In genomic region chr2:96116424-96116878, GRCh38 we compare ENCODE assay signal across 8 cellular contexts. TPM values are rescaled to one million over a fixed set of nuclear protein-coding genes. Genes with fewer than 3 reads are reported as not detected.
DNase-seq lines count a peak whose midpoint lies in the region; ATAC-seq and TF ChIP-seq lines count a peak whose summit lies in the region.

Gene ADRA2B, minus strand, starts transcription at chr2:96116571. Its CDS starts 422 bp downstream, at chr2:96116149.

- WGBS in neuronal stem cell (ENCODE audit: extremely low coverage in 2 of 2, insufficient read length in 2 of 2, insufficient replicate concordance in 1 of 2), 2 donors: no CpG with 5 or more reads among the region's 64 CpGs
- under 1% methylated on average over 64 of the region's 64 CpGs for WGBS in thymus

- peaks cover 11 to 14% of the 10 kb centered on the region in 2 donors for H3K9me3 ChIP-seq in neuronal stem cell (replicated peaks in 1 of 2; ENCODE audit: control insufficient read depth in 2 of 2, insufficient read depth in 1 of 2, low read depth in 1 of 2, low read length in 2 of 2)
- H3K9me3 ChIP-seq in thymus (ENCODE audit: control insufficient read depth): peaks cover 6% of the 10 kb centered on the region

- peak within 1 kb of the TSS; percentile 99 for H2BK15ac ChIP-seq in neuronal stem cell (ENCODE audit: low read length)

- no peaks in the 10 kb centered on the region for H3K9me2 ChIP-seq in GM23338 (ENCODE audit: insufficient read depth)

- peak within 1 kb of the TSS; percentile 83 for H3K14ac ChIP-seq in neuronal stem cell (ENCODE audit: low read length)

- no peaks in the 10 kb centered on the region for H4K20me1 ChIP-seq in GM23338 (replicated peaks; ENCODE audit: insufficient read depth)

- peak within 1 kb of the TSS; percentile 83 for H2AFZ ChIP-seq in GM23338
- peak within 1 kb of the TSS; percentile 89 for H2AFZ ChIP-seq in neuronal stem cell (ENCODE audit: low read length)

- no peak within 1 kb of the TSS for H2BK120ac ChIP-seq in neuronal stem cell (ENCODE audit: low read depth, low read length)

- peak; percentile 67 for ATAC-seq in GM23338

- H3K4me2 ChIP-seq in GM23338: peak within 1 kb of the TSS; percentile 88
- peak within 1 kb of the TSS; percentile 79 for H3K4me2 ChIP-seq in neuronal stem cell (ENCODE audit: insufficient read depth, low read length, poor library complexity, severe bottlenecking)

- peak within 1 kb of the TSS; percentile 66 for H3K9ac ChIP-seq in neuronal stem cell (ENCODE audit: low read depth, low read length, poor library complexity)

- peak within 1 kb of the TSS; percentile 99 for H2BK12ac ChIP-seq in neuronal stem cell (ENCODE audit: low read length)

- DNase-seq in GM03348 (ENCODE audit: low spot score): peak; percentile 46
- peak; percentile 92 for DNase-seq in GM23338 (ENCODE audit: low spot score)
- DNase-seq in NCI-H2171 (lab: John Stamatoyannopoulos, UW): peak; percentile 76
- DNase-seq in activated CD8-positive, alpha-beta memory T cell treated with anti-CD3 and anti-CD28 coated beads, Interleukin-2, amount 50 U/mL, for 24 hours (ENCODE audit: extremely low read depth): peak; percentile 26
- peak; percentile 26 to 28 for DNase-seq in erythroblast (lab: John Stamatoyannopoulos, UW)
- peak; percentile 71 for DNase-seq in neuronal stem cell (ENCODE audit: low spot score)
- no peak for DNase-seq in NCI-H1092 (lab: John Stamatoyannopoulos, UW)

- H2BK5ac ChIP-seq in neuronal stem cell (ENCODE audit: low read length): peak within 1 kb of the TSS; percentile 66

- peaks cover 27% of the 10 kb centered on the region for H3K27me3 ChIP-seq in GM23338 (ENCODE audit: insufficient read depth)
- peaks cover 2 to 83% (median 17%) of the 10 kb centered on the region in 3 experiments for H3K27me3 ChIP-seq in neuronal stem cell (ENCODE audit: control insufficient read depth in 3 of 3, insufficient read depth in 3 of 3, low read depth in 1 of 3, low read length in 3 of 3)
- H3K27me3 ChIP-seq in thymus (ENCODE audit: control insufficient read depth, insufficient read depth): peaks cover 21% of the 10 kb centered on the region

- H3K23ac ChIP-seq in neuronal stem cell (ENCODE audit: low read depth, low read length, poor library complexity): peak within 1 kb of the TSS; percentile 99

- TF ChIP-seq CTCF in GM23338 (conservative IDR thresholded peaks at IDR 0.05; ENCODE audit: low read depth in 2 of 2): no peak

- H4K91ac ChIP-seq in neuronal stem cell (ENCODE audit: low read depth, low read length, poor library complexity): no peak within 1 kb of the TSS

- peaks cover 33% of the 10 kb centered on the region for H3K27me3 Mint-ChIP-seq in GM23338 (ENCODE audit: insufficient read depth, low read depth, poor library complexity)

- H3K4ac ChIP-seq in neuronal stem cell (ENCODE audit: low read length): peak within 1 kb of the TSS; percentile 24

- H3K36me3 Mint-ChIP-seq in GM23338 (ENCODE audit: low read depth): no peaks in the 10 kb centered on the region; the same call in 2 of the 3 replicates

- peak within 1 kb of the TSS; percentile 74 for H3K4me3 Mint-ChIP-seq in GM23338

- peak within 1 kb of the TSS; percentile 95 for H2AK5ac ChIP-seq in neuronal stem cell (ENCODE audit: low read depth, low read length)

- peaks cover 6% of the 10 kb centered on the region; the same call in 1 of the 2 replicates for H3K4me1 ChIP-seq in GM23338 (ENCODE audit: insufficient read depth)
- peaks cover 6 to 8% of the 10 kb centered on the region in 2 donors for H3K4me1 ChIP-seq in neuronal stem cell (ENCODE audit: control insufficient read depth in 2 of 2, insufficient read depth in 1 of 2, low read depth in 1 of 2, low read length in 2 of 2)
- H3K4me1 ChIP-seq in thymus (ENCODE audit: control insufficient read depth, insufficient read depth, low read length): no peaks in the 10 kb centered on the region

- peaks cover 7% of the 10 kb centered on the region for H3K79me1 ChIP-seq in neuronal stem cell (ENCODE audit: low read depth, low read length)

- H3K9me3 Mint-ChIP-seq in GM23338: peaks cover 4% of the 10 kb centered on the region; the same call in 2 of the 3 replicates

- no peaks in the 10 kb centered on the region for H3F3A ChIP-seq in GM23338 (replicated peaks; ENCODE audit: low read depth)

- no peak within 1 kb of the TSS for H3K27ac Mint-ChIP-seq in GM23338

- H3K79me2 ChIP-seq in GM23338 (replicated peaks; ENCODE audit: insufficient read depth): no peaks in the 10 kb centered on the region

- peak within 1 kb of the TSS; percentile 96 for H3K18ac ChIP-seq in neuronal stem cell (ENCODE audit: low read length)

- no peak for TF ChIP-seq POLR2A in erythroblast (IDR thresholded peaks at IDR 0.05; ENCODE audit: low read length)

- peak within 1 kb of the TSS; percentile 74 for H3K4me3 ChIP-seq in GM23338
- peak within 1 kb of the TSS; percentile 31 to 80 for H3K4me3 ChIP-seq in neuronal stem cell (ENCODE audit: low read length in 2 of 2)
- H3K4me3 ChIP-seq in thymus (ENCODE audit: low read length): peak within 1 kb of the TSS; percentile 63

- H3K27ac ChIP-seq in GM23338 (ENCODE audit: low read depth) (no peak within 1 kb of the TSS), neuronal stem cell (replicated peaks; ENCODE audit: low read length) (no peak within 1 kb of the TSS), thymus (ENCODE audit: low read depth) (no peak within 1 kb of the TSS)

- peaks cover 29% of the 10 kb centered on the region for H3K4me1 Mint-ChIP-seq in GM23338

- peak within 1 kb of the TSS; percentile 75 for H4K8ac ChIP-seq in neuronal stem cell (ENCODE audit: low read depth, low read length)

- H3K36me3 ChIP-seq in GM23338 (ENCODE audit: insufficient read depth): no peaks in the 10 kb centered on the region
- no peaks in the 10 kb centered on the region for H3K36me3 ChIP-seq in neuronal stem cell (replicated peaks in 1 of 2; ENCODE audit: control insufficient read depth in 2 of 2, insufficient read depth in 2 of 2, low read length in 2 of 2)
- no peaks in the 10 kb centered on the region for H3K36me3 ChIP-seq in thymus (ENCODE audit: control insufficient read depth, insufficient read depth)

TF ChIP-seq in GM23338, 12 proteins besides CTCF, POLR2A, EP300 and RAD21:
- no peak for TF ChIP-seq EZH2 (IDR thresholded peaks at IDR 0.05; ENCODE audit: low read depth, unreplicated experiment)
- peak; percentile 78 for TF ChIP-seq POLR2AphosphoS5 (IDR thresholded peaks at IDR 0.05; ENCODE audit: low read depth)
- no peak for TF ChIP-seq ZNF114 (CRISPR knock-in tag; IDR thresholded peaks at IDR 0.05)
- no peak for TF ChIP-seq ZNF331 (CRISPR knock-in tag; IDR thresholded peaks at IDR 0.05; ENCODE audit: low read depth)
- no peak for TF ChIP-seq JUNB (IDR thresholded peaks at IDR 0.05; ENCODE audit: unreplicated experiment)
- TF ChIP-seq NANOG (IDR thresholded peaks at IDR 0.05; ENCODE audit: borderline replicate concordance): no peak
- no peak for TF ChIP-seq REST (IDR thresholded peaks at IDR 0.05; ENCODE audit: unreplicated experiment)
TF ChIP-seq in GM23338: peak in this region for 1.

RNA-seq across cellular contexts. Expression of gene ADRA2B, which starts in this region (rescaled TPM):
- 5.9 and 7.9 TPM in 2 replicates for total RNA-seq in GM23338 (2014; rRNA removed; shearing (Covaris generic))
- polyA plus RNA-seq in GM23338 (2016; fragmentation: Nextera tagmentation; extraction: Ambion mirVana): 1.5 and 1.7 TPM in 2 replicates
- polyA plus RNA-seq in neuronal stem cell (2013, experiment 1 of 2): 3.6 TPM
- 3.7 TPM for polyA plus RNA-seq in neuronal stem cell (2013, experiment 2 of 2)
- polyA plus RNA-seq in thymus: 0.52 TPM
